In the genomic region with DNA sequence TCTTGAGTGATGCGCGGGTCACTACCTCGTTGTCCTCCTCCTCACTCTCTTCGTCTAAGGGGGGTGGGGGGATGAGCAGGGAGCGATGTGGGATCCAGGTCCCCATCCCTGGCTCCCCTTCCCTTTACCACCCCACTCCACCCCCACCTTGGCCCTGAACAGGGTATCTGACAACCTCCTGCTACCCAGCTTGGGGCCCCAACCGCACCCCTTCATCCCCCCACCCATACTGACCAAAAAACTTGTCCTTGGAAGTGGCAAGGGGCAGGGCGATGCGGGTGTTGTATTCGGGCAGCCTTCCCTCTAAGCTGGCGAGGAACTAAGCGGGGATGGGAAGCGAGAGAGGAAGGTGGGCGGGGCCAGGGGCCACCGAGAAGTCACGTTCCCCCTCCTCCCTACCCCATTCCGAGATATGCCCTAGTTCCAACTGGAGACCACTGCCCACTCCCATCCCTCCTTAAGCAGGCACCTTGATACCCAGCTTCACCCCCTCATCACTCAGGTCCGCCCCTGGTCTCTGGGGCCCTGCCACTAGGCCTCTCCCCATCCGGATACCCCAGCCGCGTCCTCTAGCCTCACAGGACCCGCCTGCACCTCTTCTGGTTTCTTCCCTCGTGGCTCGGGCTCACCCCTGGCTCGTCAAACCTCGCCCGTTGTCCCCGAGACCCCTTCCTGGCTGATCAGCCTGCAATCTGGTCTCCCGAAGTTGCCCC, we compare ENCODE assay signal across 7 cellular contexts. TPM values are rescaled to one million over a fixed set of nuclear protein-coding genes. Genes with fewer than 3 reads are reported as not detected.
DNase-seq lines count a peak whose midpoint lies in the region; ATAC-seq and TF ChIP-seq lines count a peak whose summit lies in the region.
"Had no signal": no experiment of that assay in that cellular context is flagged by ENCODE, and none has a peak within 500 bp of the region (broad histone marks: within the 10 kb centered on the region; RNA-seq: fewer than 3 reads in every experiment).

No MANE protein-coding gene starts in this region.

- TF ChIP-seq POLR2A in lower leg skin (IDR thresholded peaks at IDR 0.05) = no peak

- TF ChIP-seq CTCF in AG04449 (IDR thresholded peaks at IDR 0.05; ENCODE audit: insufficient read depth, low read length, missing control alignments) (no peak), RWPE2 (IDR thresholded peaks at IDR 0.05; ENCODE audit: poor library complexity, severe bottlenecking) (no peak), lower leg skin (IDR thresholded peaks at IDR 0.05) (no peak)

- ATAC-seq in RWPE2 (ENCODE audit: low read depth) = no peak
- ATAC-seq in HG02610 (IDR thresholded peaks at IDR 0.05; ENCODE audit: unreplicated experiment) = no peak

- H3K27me3 ChIP-seq in RWPE2 (ENCODE audit: insufficient read depth, poor library complexity, severe bottlenecking) = no peaks in the 10 kb centered on the region

- DNase-seq in AG04449 (ENCODE audit: low read depth, low spot score) (no peak), RWPE2 (ENCODE audit: low spot score) (peak; percentile 64), left kidney (ENCODE audit: low read depth, low spot score) (peak; percentile 51), lower leg skin (ENCODE audit: low spot score in 2 of 2) (no peak), EL (no peak)
- DNase-seq: NCI-H226 had no signal

- POLR2A ChIA-PET in AG04449 (lab: Yijun Ruan, JAX) = no interaction called here

- H3K9me3 ChIP-seq in RWPE2 (ENCODE audit: severe bottlenecking) = no peaks in the 10 kb centered on the region

- peaks cover 4% of the 10 kb centered on the region for H3K4me1 ChIP-seq in RWPE2 (ENCODE audit: insufficient read depth, poor library complexity, severe bottlenecking)

- H3K4me3 ChIP-seq in AG04449 (ENCODE audit: low read depth, low read length) (peak overlapping the region; percentile 15; the same call in 1 of the 2 replicates), RWPE2 (ENCODE audit: severe bottlenecking) (no peak overlapping the region), lower leg skin (ENCODE audit: low read depth, poor library complexity, severe bottlenecking) (no peak overlapping the region)

- CTCF ChIA-PET in AG04449 (lab: Yijun Ruan, JAX) = interaction anchor here (0.6 to 2.5 kb wide), 7 partner anchors 9 to 40 kb away, joined by 3 to 10 read pairs (median 4); a partner anchor contains a TSS

- 18 to 19% methylated on average over 28 of the region's 28 CpGs for WGBS in lower leg skin, 2 donors

- H3K27ac ChIP-seq in RWPE2 (ENCODE audit: poor library complexity, severe bottlenecking) = no peak overlapping the region

- intact Hi-C loops in lower leg skin (cut with DNase I; ENCODE audit: low total_unique reads) = no loop called here

- H3K36me3 ChIP-seq in RWPE2 (ENCODE audit: low read depth) = no peaks in the 10 kb centered on the region

RNA-seq across cellular contexts. Expression of a gene that starts 1.9 kb away (rescaled TPM):
- total RNA-seq in lower leg skin = 1 to 10 TPM in 2 of 4 donors, under 1 TPM in 2; 0.17 to 6.3 (median 1.6) TPM

RNA-seq across cellular contexts. Expression of a gene that starts 13.9 kb away (rescaled TPM):
- total RNA-seq in lower leg skin = 1 to 10 TPM in 1 of 4 donors, under 1 TPM in 2, not detected in 1; 0.44 to 1.1 (median 0.94) TPM

RNA-seq across cellular contexts. Expression of a gene that starts 14.4 kb away (rescaled TPM):
- total RNA-seq in lower leg skin = 100 to 1,000 TPM; 121 to 189 (median 157) TPM

RNA-seq across cellular contexts. Expression of a gene that starts 36.9 kb away (rescaled TPM):
- 1 to 10 TPM; 1.3 to 2.9 (median 2.5) TPM for total RNA-seq in lower leg skin

RNA-seq across cellular contexts. Expression of a gene that starts 46.6 kb away (rescaled TPM):
- 1 to 10 TPM; 2.1 to 3.3 (median 2.3) TPM for total RNA-seq in lower leg skin

Comparison
In these comparisons a context has a peak if more than half of its experiments do, and no peak if none do; other contexts are left out.
1. DNase-seq: peak in RWPE2 (single experiment) and left kidney (single experiment); none in AG04449 (single experiment), lower leg skin (0 of 2) and EL (single experiment).